Comparison of ENCODE assay signal across 24 cellular contexts in genomic region chr6:16476861-16477260, GRCh38.
A peak's percentile ranks its signal among the peaks of the same experiment; 100 is the strongest.
DNase-seq lines count a peak whose midpoint lies in the region; ATAC-seq and TF ChIP-seq lines count a peak whose summit lies in the region.
"Had no signal": no experiment of that assay in that cellular context is flagged by ENCODE, and none has a peak within 500 bp of the region (broad histone marks: within the 10 kb centered on the region; RNA-seq: fewer than 3 reads in every experiment).

No MANE protein-coding gene starts in this region.

- no peak for TF ChIP-seq CTCF in GM10266 (IDR thresholded peaks at IDR 0.05; ENCODE audit: control insufficient read depth, insufficient read depth, low read depth, missing control alignments)

- H3K9me3 Mint-ChIP-seq in effector memory CD8-positive, alpha-beta T cell: no peaks in the 10 kb centered on the region
- H3K9me3 Mint-ChIP-seq: T-helper 2 cell treated with Interferon-gamma antibody and Interleukin-4, amounts not matched to agents 5 μg/mL and 100 μg/mL, for 36 hours had no signal

- H3K27me3 Mint-ChIP-seq in effector memory CD8-positive, alpha-beta T cell: no peaks in the 10 kb centered on the region

- peak overlapping the region; percentile 16 to 53 for H3K27ac Mint-ChIP-seq in effector memory CD8-positive, alpha-beta T cell

- peak; percentile 29 for ATAC-seq in HG03139 (IDR thresholded peaks at IDR 0.05; ENCODE audit: unreplicated experiment)
- ATAC-seq in effector memory CD8-positive, alpha-beta T cell (replicated peaks): no peak
- ATAC-seq: K562 had no signal

- DNase-seq in NCI-H748 (lab: John Stamatoyannopoulos, UW; ENCODE audit: unreplicated experiment) (peak; percentile 35), NCI-H748 treated with DMSO at 0.1 percent for 48 hours (lab: John Stamatoyannopoulos, UW) (no peak), GM10266 (ENCODE audit: extremely low spot score) (peak; percentile 56), Kasumi-1 (lab: John Stamatoyannopoulos, UW) (no peak), AG08396 (ENCODE audit: low spot score) (no peak)
- DNase-seq in effector memory CD8-positive, alpha-beta T cell: no peak
- DNase-seq in NK-92 treated with Interleukin-12 subunit alpha and Interleukin-12 subunit beta, amount 100 ng/mL, for 24 hours (lab: John Stamatoyannopoulos, UW): no peak
- DNase-seq: activated CD4-positive, CD25-positive, alpha-beta regulatory T cell treated with anti-CD3 and anti-CD28 coated beads, Interleukin-2, amount 50 U/mL, for 72 hours; activated T-cell treated with anti-CD3 and anti-CD28 coated beads for 4 hours; C1 segment of cervical spinal cord; central memory CD4-positive, alpha-beta T cell; DMS79 treated with DMSO at 0.1 percent for 48 hours; esophagus squamous epithelium; immature natural killer cell; NCI-H1092 treated with DMSO at 0.1 percent for 48 hours; NCI-H526; OCI-M1; SJCRH30; stimulated activated naive CD4-positive, alpha-beta T cell; upper lobe of left lung had no signal

- peaks cover 11% of the 10 kb centered on the region for H3K36me3 Mint-ChIP-seq in effector memory CD8-positive, alpha-beta T cell (ENCODE audit: insufficient read depth)

- H3K4me1 Mint-ChIP-seq in effector memory CD8-positive, alpha-beta T cell (ENCODE audit: low read depth in 2 of 2): peaks cover 36 to 58% of the 10 kb centered on the region in 2 donors

- H3K4me3 Mint-ChIP-seq in effector memory CD8-positive, alpha-beta T cell: no peak overlapping the region
- H3K4me3 Mint-ChIP-seq: immature natural killer cell; nephron; T-helper 2 cell treated with Interferon-gamma antibody and Interleukin-4, amounts not matched to agents 5 μg/mL and 100 μg/mL, for 36 hours had no signal

Comparison
In these comparisons a context has a peak if more than half of its experiments do, and no peak if none do; other contexts are left out.
1. DNase-seq: peak in NCI-H748 (single experiment) and GM10266 (single experiment); none in NCI-H748 treated with DMSO at 0.1 percent for 48 hours (single experiment), effector memory CD8-positive, alpha-beta T cell (0 of 3), Kasumi-1 (0 of 2), NK-92 treated with Interleukin-12 subunit alpha and Interleukin-12 subunit beta, amount 100 ng/mL, for 24 hours (single experiment) and AG08396 (single experiment).